In genomic region chr2:231372326-231372725, GRCh38 we compare ENCODE assay signal across 22 cellular contexts. TPM values are rescaled to one million over a fixed set of nuclear protein-coding genes. Genes with fewer than 3 reads are reported as not detected.
A peak's percentile ranks its signal among the peaks of the same experiment; 100 is the strongest.
DNase-seq lines count a peak whose midpoint lies in the region; ATAC-seq and TF ChIP-seq lines count a peak whose summit lies in the region.
"Had no signal": no experiment of that assay in that cellular context is flagged by ENCODE, and none has a peak within 500 bp of the region (broad histone marks: within the 10 kb centered on the region; RNA-seq: fewer than 3 reads in every experiment).

No MANE protein-coding gene starts in this region.

- H3K36me3 Mint-ChIP-seq in GM23338 (ENCODE audit: low read depth) (peaks cover 11% of the 10 kb centered on the region; the same call in 2 of the 3 replicates), endodermal cell (ENCODE audit: low read depth) (peaks cover 4% of the 10 kb centered on the region)
- H3K36me3 Mint-ChIP-seq: CD4-positive, CD25-positive, alpha-beta regulatory T cell had no signal

- peak overlapping the region; percentile 68 for H3K27ac Mint-ChIP-seq in GM23338
- no peak overlapping the region for H3K27ac Mint-ChIP-seq in endodermal cell

- H3K4me1 ChIP-seq in GM23338 (ENCODE audit: insufficient read depth) (peaks cover 61% of the 10 kb centered on the region), NT2/D1 (ENCODE audit: insufficient read depth, insufficient read length) (peaks cover 36% of the 10 kb centered on the region), endodermal cell (ENCODE audit: control insufficient read depth, insufficient read depth, low read length) (no peaks in the 10 kb centered on the region), mucosa of descending colon (ENCODE audit: low read depth) (no peaks in the 10 kb centered on the region)
- H3K4me1 ChIP-seq: Peyer's patch had no signal

- no peak for ATAC-seq in GM23338
- no peak for ATAC-seq in mucosa of descending colon
- ATAC-seq in HG03342 (IDR thresholded peaks at IDR 0.05; ENCODE audit: unreplicated experiment) = no peak
- no peak for ATAC-seq in GM18870 (IDR thresholded peaks at IDR 0.05; ENCODE audit: unreplicated experiment)
- ATAC-seq in GM18873 (IDR thresholded peaks at IDR 0.05; ENCODE audit: low FRiP score, unreplicated experiment) = no peak
- ATAC-seq: SK-N-SH treated with all-trans-retinoic acid at 6 μM for 48 hours had no signal

- no peaks in the 10 kb centered on the region for H4K20me1 ChIP-seq in GM23338 (replicated peaks; ENCODE audit: insufficient read depth)
- H4K20me1 ChIP-seq: BLaER1 had no signal

- H3K4me3 ChIP-seq in GM23338 (no peak overlapping the region), NT2/D1 (ENCODE audit: insufficient read length, low read depth) (no peak overlapping the region), endodermal cell (ENCODE audit: low read length) (no peak overlapping the region), mucosa of descending colon (no peak overlapping the region)
- H3K4me3 ChIP-seq: BLaER1, HAP-1, Peyer's patch had no signal

- H3K4me3 Mint-ChIP-seq in GM23338 = no peak overlapping the region; the same call in 2 of the 3 replicates
- no peak overlapping the region for H3K4me3 Mint-ChIP-seq in endodermal cell
- H3K4me3 Mint-ChIP-seq: CD4-positive, CD25-positive, alpha-beta regulatory T cell had no signal

- no peaks in the 10 kb centered on the region for H3K36me3 ChIP-seq in GM23338 (ENCODE audit: insufficient read depth)
- H3K36me3 ChIP-seq in NT2/D1 (ENCODE audit: insufficient read depth, insufficient read length, low read length) = no peaks in the 10 kb centered on the region
- no peaks in the 10 kb centered on the region for H3K36me3 ChIP-seq in endodermal cell (ENCODE audit: control insufficient read depth, insufficient read depth, low read length)
- no peaks in the 10 kb centered on the region for H3K36me3 ChIP-seq in mucosa of descending colon (ENCODE audit: low read depth)
- H3K36me3 ChIP-seq: BLaER1, HAP-1, Peyer's patch, SJCRH30 had no signal

- H3K27ac ChIP-seq in GM23338 (ENCODE audit: low read depth) (no peak overlapping the region), endodermal cell (ENCODE audit: low read depth, low read length) (no peak overlapping the region)
- H3K27ac ChIP-seq: Peyer's patch had no signal

- no peaks in the 10 kb centered on the region for H3K27me3 ChIP-seq in GM23338 (ENCODE audit: insufficient read depth)
- no peaks in the 10 kb centered on the region for H3K27me3 ChIP-seq in NT2/D1 (ENCODE audit: insufficient read depth, insufficient read length)
- no peaks in the 10 kb centered on the region for H3K27me3 ChIP-seq in endodermal cell (ENCODE audit: control insufficient read depth, insufficient read depth, low read length, poor library complexity, severe bottlenecking)
- H3K27me3 ChIP-seq: BLaER1, Peyer's patch, SJCRH30 had no signal

- 92 to 95% methylated on average over 6 to 7 of the region's 7 CpGs for WGBS in endodermal cell (ENCODE audit: insufficient coverage in 1 of 2, insufficient read length in 1 of 2), 2 experiments

- TF ChIP-seq CTCF in GM23338 (conservative IDR thresholded peaks at IDR 0.05; ENCODE audit: low read depth in 2 of 2) = no peak
- no peak for TF ChIP-seq CTCF in endodermal cell (conservative IDR thresholded peaks at IDR 0.05)
- TF ChIP-seq CTCF in mucosa of descending colon (IDR thresholded peaks at IDR 0.05) = no peak

- H3K4me1 Mint-ChIP-seq in GM23338 (peaks cover 59% of the 10 kb centered on the region), endodermal cell (peaks cover 29% of the 10 kb centered on the region)
- H3K4me1 Mint-ChIP-seq: CD4-positive, CD25-positive, alpha-beta regulatory T cell had no signal

- H3K9me2 ChIP-seq in GM23338 (ENCODE audit: insufficient read depth) = no peaks in the 10 kb centered on the region

- intact Hi-C loops in mucosa of descending colon (cut with DNase I, micrococcal nuclease) = no loop called here

- H3K9me3 ChIP-seq in NT2/D1 (ENCODE audit: insufficient read depth, low read length) (peaks cover 17% of the 10 kb centered on the region), endodermal cell (ENCODE audit: control insufficient read depth, low read length) (no peaks in the 10 kb centered on the region), mucosa of descending colon (no peaks in the 10 kb centered on the region)
- H3K9me3 ChIP-seq: BLaER1, HAP-1, Peyer's patch, SJCRH30 had no signal

- H3K9ac ChIP-seq in NT2/D1 (ENCODE audit: insufficient read length, low read depth) = peak overlapping the region; percentile 2
- H3K9ac ChIP-seq in endodermal cell (ENCODE audit: extremely low read depth, low read length, poor library complexity, severe bottlenecking) = no peak overlapping the region
- H3K9ac ChIP-seq: BLaER1 had no signal

- H3F3A ChIP-seq in GM23338 (replicated peaks; ENCODE audit: low read depth) = peaks cover 39% of the 10 kb centered on the region

- peaks cover 24% of the 10 kb centered on the region for H3K27me3 Mint-ChIP-seq in GM23338 (ENCODE audit: insufficient read depth, low read depth, poor library complexity)
- H3K27me3 Mint-ChIP-seq in endodermal cell (ENCODE audit: insufficient read depth) = no peaks in the 10 kb centered on the region

- H2AFZ ChIP-seq in GM23338 = no peak overlapping the region

- H3K79me2 ChIP-seq in GM23338 (replicated peaks; ENCODE audit: insufficient read depth) = no peaks in the 10 kb centered on the region

- DNase-seq in GM23338 (ENCODE audit: low spot score) = no peak
- DNase-seq in NT2/D1 (ENCODE audit: low read depth, low spot score) = no peak
- peak; percentile 48 for DNase-seq in endodermal cell
- DNase-seq in mucosa of descending colon = peak in 2 of 3 donors; percentile 23 to 37
- no peak for DNase-seq in activated CD8-positive, alpha-beta memory T cell treated with anti-CD3 and anti-CD28 coated beads for 24 hours
- DNase-seq: CD4-positive, CD25-positive, alpha-beta regulatory T cell; DMS153; DND-41; IMR-90; KG1; MM.1S; NCI-H2029; NCI-H526 treated with DMSO at 0.1 percent for 48 hours; Peyer's patch had no signal

- H3K9me3 Mint-ChIP-seq in GM23338 (no peaks in the 10 kb centered on the region), endodermal cell (peaks cover 4% of the 10 kb centered on the region)

- no peak overlapping the region for H3K4me2 ChIP-seq in GM23338

TF ChIP-seq in GM23338, 12 proteins besides CTCF, POLR2A, EP300 and RAD21 (continues in another document):
- TF ChIP-seq EZH2phosphoT487 (IDR thresholded peaks at IDR 0.05; ENCODE audit: unreplicated experiment) (no peak), POLR2AphosphoS5 (IDR thresholded peaks at IDR 0.05; ENCODE audit: low read depth) (no peak), JUNB (IDR thresholded peaks at IDR 0.05; ENCODE audit: unreplicated experiment) (no peak), NANOG (IDR thresholded peaks at IDR 0.05; ENCODE audit: borderline replicate concordance) (no peak), CREB1 (CRISPR knock-in tag; IDR thresholded peaks at IDR 0.05; ENCODE audit: low read depth) (no peak), EZH2 (IDR thresholded peaks at IDR 0.05; ENCODE audit: low read depth, unreplicated experiment) (no peak), REST (IDR thresholded peaks at IDR 0.05; ENCODE audit: unreplicated experiment) (no peak), ZNF331 (CRISPR knock-in tag; IDR thresholded peaks at IDR 0.05; ENCODE audit: low read depth) (no peak), ETS1 (IDR thresholded peaks at IDR 0.05) (no peak), STAT1 (IDR thresholded peaks at IDR 0.05; ENCODE audit: unreplicated experiment) (no peak), ZNF114 (CRISPR knock-in tag; IDR thresholded peaks at IDR 0.05) (no peak)

RNA-seq across cellular contexts. Expression of gene B3GNT7, which starts 23.2 kb away (rescaled TPM):
- total RNA-seq in GM23338 (2014; rRNA removed; shearing (Covaris generic)) = 78.1 and 89.4 TPM in 2 replicates
- polyA plus RNA-seq in GM23338 (2016; fragmentation: Nextera tagmentation; extraction: Ambion mirVana) = 44.2 and 47.1 TPM in 2 replicates
- total RNA-seq in endodermal cell (10 to 100 TPM; 13.0 to 32.3 TPM), mucosa of descending colon (100 to 1,000 TPM in 2 of 3 donors, 10 to 100 TPM in 1; 77.7 to 330 (median 149) TPM)
- polyA plus RNA-seq in endodermal cell (2013, experiment 1 of 2) = 5.7 TPM
- 3.7 TPM for polyA plus RNA-seq in endodermal cell (2013, experiment 2 of 2)
- total RNA-seq: CD4-positive, CD25-positive, alpha-beta regulatory T cell; NCI-H460 had no signal
- polyA plus RNA-seq: CD4-positive, CD25-positive, alpha-beta regulatory T cell had no signal

Comparison
In these comparisons a context has a peak if more than half of its experiments do, and no peak if none do; other contexts are left out.
1. DNase-seq: peak in endodermal cell (single experiment) and mucosa of descending colon (2 of 3); none in GM23338 (single experiment), NT2/D1 (single experiment) and activated CD8-positive, alpha-beta memory T cell treated with anti-CD3 and anti-CD28 coated beads for 24 hours (single experiment).